In the genomic region with DNA sequence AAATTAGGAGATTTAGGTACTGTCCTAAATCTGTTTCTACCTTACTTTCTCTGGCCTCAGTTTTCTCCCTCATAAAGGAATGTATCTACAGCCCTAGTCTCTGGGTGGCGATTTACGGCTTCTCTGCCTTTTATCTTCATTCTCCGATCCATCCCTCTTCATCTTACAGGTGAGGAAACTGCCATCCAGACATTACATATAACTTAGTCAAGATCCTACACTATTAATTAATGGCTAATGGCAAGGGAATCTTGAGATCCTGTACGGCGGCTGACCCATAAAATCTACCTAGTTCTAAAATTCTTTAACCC, we compare ENCODE assay signal across 8 cellular contexts. TPM values are rescaled to one million over a fixed set of nuclear protein-coding genes. Genes with fewer than 3 reads are reported as not detected.
A peak's percentile ranks its signal among the peaks of the same experiment; 100 is the strongest.
DNase-seq lines count a peak whose midpoint lies in the region; ATAC-seq and TF ChIP-seq lines count a peak whose summit lies in the region.

No MANE protein-coding gene starts in this region.

- no peak for TF ChIP-seq POLR2A in lower leg skin (IDR thresholded peaks at IDR 0.05)

- H3K27ac ChIP-seq in cardiac muscle cell = peak overlapping the region; percentile 94
- H3K27ac ChIP-seq in upper lobe of right lung = peak overlapping the region; percentile 95

- H3K4me3 ChIP-seq in cardiac muscle cell = peak overlapping the region; percentile 54
- H3K4me3 ChIP-seq in adipocyte (ENCODE audit: low read length) = peak overlapping the region; percentile 100
- H3K4me3 ChIP-seq in lower leg skin (ENCODE audit: low read depth, poor library complexity, severe bottlenecking) = peak overlapping the region; percentile 100
- H3K4me3 ChIP-seq in upper lobe of right lung = peak overlapping the region; percentile 100

- peak overlapping the region; percentile 97 for H3K9ac ChIP-seq in adipocyte (ENCODE audit: low read length)

- intact Hi-C loops in left ventricle myocardium superior (cut with micrococcal nuclease) (no loop called here), lower leg skin (cut with DNase I; ENCODE audit: low total_unique reads) (no loop called here), upper lobe of right lung (cut with DNase I) (no loop called here)

- TF ChIP-seq CTCF in cardiac muscle cell (IDR thresholded peaks at IDR 0.05; ENCODE audit: low read depth, low read length) (no peak), lower leg skin (IDR thresholded peaks at IDR 0.05) (no peak), upper lobe of right lung (IDR thresholded peaks at IDR 0.05) (no peak)

- H3K27me3 ChIP-seq in cardiac muscle cell (peaks cover 15% of the 10 kb centered on the region), adipocyte (replicated peaks; ENCODE audit: control insufficient read depth, insufficient read depth, low read length) (no peaks in the 10 kb centered on the region), upper lobe of right lung (no peaks in the 10 kb centered on the region)

- no peak for ATAC-seq in left ventricle myocardium superior
- ATAC-seq in upper lobe of right lung = no peak

- WGBS in lower leg skin, 2 donors = 67 to 71% methylated on average over 5 of the region's 5 CpGs

- H3K36me3 ChIP-seq in cardiac muscle cell (peaks cover 3% of the 10 kb centered on the region), adipocyte (ENCODE audit: control insufficient read depth, insufficient read depth, low read length, severe bottlenecking) (peaks cover 8% of the 10 kb centered on the region), upper lobe of right lung (peaks cover 6% of the 10 kb centered on the region)

- POLR2A ChIA-PET in HEK293T (lab: Yijun Ruan, JAX) = interaction anchor here (1.3 to 2.0 kb wide), 4 partner anchors 13 to 112 kb away, joined by 3 to 5 read pairs (median 4); a partner anchor contains a TSS

- DNase-seq in cardiac muscle cell (ENCODE audit: low read depth in 1 of 2, low spot score in 1 of 2) (no peak), left ventricle myocardium superior (no peak), adipocyte (ENCODE audit: low read depth) (no peak), lower leg skin (ENCODE audit: low spot score in 2 of 2) (no peak), upper lobe of right lung (no peak), NCI-H446 treated with DMSO at 0.1 percent for 48 hours (lab: John Stamatoyannopoulos, UW) (no peak), HEK293T (ENCODE audit: extremely low spot score) (no peak), NCI-H1694 treated with DMSO at 0.1 percent for 48 hours (lab: John Stamatoyannopoulos, UW) (no peak)

- CTCF ChIA-PET in HEK293T (lab: Yijun Ruan, JAX) = no interaction called here

- H3K9me3 ChIP-seq in cardiac muscle cell (ENCODE audit: low read depth) (no peaks in the 10 kb centered on the region), adipocyte (ENCODE audit: control insufficient read depth, low read length) (no peaks in the 10 kb centered on the region), upper lobe of right lung (no peaks in the 10 kb centered on the region)

- H3K4me1 ChIP-seq in cardiac muscle cell (ENCODE audit: low read depth) (no peaks in the 10 kb centered on the region), adipocyte (ENCODE audit: control insufficient read depth, insufficient read depth, low read length) (peaks cover 9% of the 10 kb centered on the region), upper lobe of right lung (peaks cover 10% of the 10 kb centered on the region)

TF ChIP-seq in HEK293T, 16 proteins besides CTCF, POLR2A, EP300 and RAD21:
- TF ChIP-seq, protein P1, sequence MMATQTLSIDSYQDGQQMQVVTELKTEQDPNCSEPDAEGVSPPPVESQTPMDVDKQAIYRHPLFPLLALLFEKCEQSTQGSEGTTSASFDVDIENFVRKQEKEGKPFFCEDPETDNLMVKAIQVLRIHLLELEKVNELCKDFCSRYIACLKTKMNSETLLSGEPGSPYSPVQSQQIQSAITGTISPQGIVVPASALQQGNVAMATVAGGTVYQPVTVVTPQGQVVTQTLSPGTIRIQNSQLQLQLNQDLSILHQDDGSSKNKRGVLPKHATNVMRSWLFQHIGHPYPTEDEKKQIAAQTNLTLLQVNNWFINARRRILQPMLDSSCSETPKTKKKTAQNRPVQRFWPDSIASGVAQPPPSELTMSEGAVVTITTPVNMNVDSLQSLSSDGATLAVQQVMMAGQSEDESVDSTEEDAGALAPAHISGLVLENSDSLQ (IDR thresholded peaks at IDR 0.05) = no peak
- TF ChIP-seq CTBP1 (IDR thresholded peaks at IDR 0.05; ENCODE audit: borderline replicate concordance) (no peak), HDGF (IDR thresholded peaks at IDR 0.05; ENCODE audit: borderline replicate concordance) (no peak), TARDBP (IDR thresholded peaks at IDR 0.05) (no peak), FOXM1 (IDR thresholded peaks at IDR 0.05; ENCODE audit: borderline replicate concordance) (no peak), NFRKB (IDR thresholded peaks at IDR 0.05) (no peak), BHLHE40 (IDR thresholded peaks at IDR 0.05; ENCODE audit: borderline replicate concordance) (no peak), L3MBTL2 (conservative IDR thresholded peaks at IDR 0.05) (no peak), SUZ12 (IDR thresholded peaks at IDR 0.05) (no peak), ZNF384 (IDR thresholded peaks at IDR 0.05) (no peak), FOXK2 (IDR thresholded peaks at IDR 0.05) (no peak), ELF4 (IDR thresholded peaks at IDR 0.05) (no peak), FOXA1 (IDR thresholded peaks at IDR 0.05) (no peak), LEF1 (IDR thresholded peaks at IDR 0.05; ENCODE audit: borderline replicate concordance) (no peak), ARNT (IDR thresholded peaks at IDR 0.05) (no peak), SP1 (IDR thresholded peaks at IDR 0.05) (no peak)

RNA-seq across cellular contexts. Expression of a gene that starts 0.4 kb away (rescaled TPM):
- 8.8 and 9.6 TPM in 2 replicates for total RNA-seq in cardiac muscle cell
- 68.8 and 85.2 TPM in 2 replicates for polyA plus RNA-seq in cardiac muscle cell
- total RNA-seq in left ventricle myocardium superior = 71.9 TPM
- total RNA-seq in lower leg skin = 10 to 100 TPM; 14.7 to 29.9 (median 19.7) TPM
- total RNA-seq in upper lobe of right lung = 65.5 TPM

RNA-seq across cellular contexts. Expression of a gene that starts 12.6 kb away (rescaled TPM):
- total RNA-seq in cardiac muscle cell (not detected in 2 replicates), left ventricle myocardium superior (0.82 TPM), lower leg skin (1 to 10 TPM in 1 of 4 donors, under 1 TPM in 3; 0.20 to 1.1 (median 0.57) TPM), upper lobe of right lung (15.3 TPM)
- polyA plus RNA-seq in cardiac muscle cell = 0.64 and 1.3 TPM in 2 replicates
